In the genomic region with DNA sequence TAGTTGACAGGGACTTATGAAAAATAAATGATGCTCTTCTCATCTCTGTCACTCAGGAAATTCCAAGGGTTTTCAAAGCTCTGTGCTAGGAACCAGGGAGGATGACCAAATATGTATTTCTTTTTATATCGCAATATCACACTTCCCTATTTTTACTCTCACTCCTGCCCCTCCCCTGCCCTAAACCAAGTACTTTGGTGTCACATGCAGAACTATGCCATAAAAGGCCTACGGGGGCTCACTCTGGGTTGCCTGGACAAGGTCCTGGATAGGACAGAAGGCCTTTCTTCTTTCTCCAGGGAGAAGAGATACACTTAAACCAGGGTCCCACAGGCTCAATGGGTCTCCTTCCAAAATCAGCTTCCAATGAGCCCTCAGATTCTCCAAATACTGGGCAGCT, we compare ENCODE assay signal across 22 cellular contexts. TPM values are rescaled to one million over a fixed set of nuclear protein-coding genes. Genes with fewer than 3 reads are reported as not detected.
DNase-seq lines count a peak whose midpoint lies in the region; ATAC-seq and TF ChIP-seq lines count a peak whose summit lies in the region.
"Had no signal": no experiment of that assay in that cellular context is flagged by ENCODE, and none has a peak within 500 bp of the region (broad histone marks: within the 10 kb centered on the region; RNA-seq: fewer than 3 reads in every experiment).

No MANE protein-coding gene starts in this region.

- H3K4me3 ChIP-seq in left ventricle myocardium inferior: peak overlapping the region; percentile 33
- H3K4me3 ChIP-seq: esophagus muscularis mucosa, gastroesophageal sphincter, neural progenitor cell had no signal

- no peaks in the 10 kb centered on the region for H3K9me3 ChIP-seq in left ventricle myocardium inferior (replicated peaks)
- H3K9me3 ChIP-seq: esophagus muscularis mucosa, gastroesophageal sphincter had no signal

- POLR2A ChIA-PET in WTC11 (lab: Charles Lee): no interaction called here

- H3K27ac Mint-ChIP-seq in stimulated activated naive CD8-positive, alpha-beta T cell treated with anti-CD3 and anti-CD28 coated beads, Interleukin-15, Interleukin-2, amounts not matched to agents 100 ng/mL and 50 ng/mL, for 24 hours: peak overlapping the region; percentile 33
- no peak overlapping the region for H3K27ac Mint-ChIP-seq in WTC11
- H3K27ac Mint-ChIP-seq in activated T-cell treated with anti-CD3 and anti-CD28 coated beads, Interleukin-2, amount 50 U/mL, for 72 hours: no peak overlapping the region
- H3K27ac Mint-ChIP-seq: activated naive CD4-positive, alpha-beta T cell treated with anti-CD3 and anti-CD28 coated beads for 36 hours; neural progenitor cell had no signal

- no peak for TF ChIP-seq CTCF in left ventricle myocardium inferior (IDR thresholded peaks at IDR 0.05; ENCODE audit: borderline replicate concordance)
- no peak for TF ChIP-seq CTCF in WTC11 (IDR thresholded peaks at IDR 0.05)

- ATAC-seq in stimulated activated naive CD8-positive, alpha-beta T cell treated with anti-CD3 and anti-CD28 coated beads, Interleukin-15, Interleukin-2, amounts not matched to agents 100 U/mL and 50 U/mL, for 24 hours: no peak
- ATAC-seq in WTC11: no peak
- no peak for ATAC-seq in GM21528 (IDR thresholded peaks at IDR 0.05; ENCODE audit: low FRiP score, unreplicated experiment)
- ATAC-seq in activated T-cell treated with anti-CD3 and anti-CD28 coated beads, Interleukin-2, amount 50 U/mL, for 72 hours (replicated peaks in 1 of 2): no peak
- ATAC-seq: gastroesophageal sphincter, SK-N-SH treated with all-trans-retinoic acid at 6 μM for 48 hours had no signal

- H3K4me1 ChIP-seq in left ventricle myocardium inferior: peaks cover 36% of the 10 kb centered on the region
- H3K4me1 ChIP-seq: esophagus muscularis mucosa, gastroesophageal sphincter, neural progenitor cell had no signal

- intact Hi-C loops in left ventricle myocardium inferior (cut with micrococcal nuclease): no loop called here

- no peaks in the 10 kb centered on the region for H3K36me3 ChIP-seq in left ventricle myocardium inferior
- H3K36me3 ChIP-seq: esophagus muscularis mucosa, gastroesophageal sphincter, neural progenitor cell had no signal

- H3K27ac ChIP-seq in left ventricle myocardium inferior (replicated peaks): peak overlapping the region; percentile 25
- H3K27ac ChIP-seq: esophagus muscularis mucosa, gastroesophageal sphincter, KMS-11, neural progenitor cell had no signal

- no peak for DNase-seq in stimulated activated naive CD8-positive, alpha-beta T cell treated with anti-CD3 and anti-CD28 coated beads, Interleukin-15, Interleukin-2, amounts not matched to agents 100 U/mL and 50 U/mL, for 24 hours
- DNase-seq in OCI-M1 (lab: John Stamatoyannopoulos, UW): peak; percentile 39
- no peak for DNase-seq in left ventricle myocardium inferior
- DNase-seq in WTC11 (ENCODE audit: low spot score): no peak
- no peak for DNase-seq in activated T-cell treated with anti-CD3 and anti-CD28 coated beads, Interleukin-2, amount 50 U/mL, for 72 hours
- DNase-seq in COLO668 (lab: John Stamatoyannopoulos, UW; ENCODE audit: unreplicated experiment): no peak
- DNase-seq: ACHN; activated CD4-positive, alpha-beta T cell treated with anti-CD3 and anti-CD28 coated beads for 48 hours; activated naive CD4-positive, alpha-beta T cell treated with anti-CD3 and anti-CD28 coated beads for 36 hours; CD8-positive, alpha-beta memory T cell; DND-41; effector memory CD4-positive, alpha-beta T cell; NCI-H1105 treated with DMSO at 0.1 percent for 48 hours; NCI-H2171 treated with DMSO at 0.1 percent for 48 hours; NCI-H69 had no signal

- no peak overlapping the region for H3K4me3 Mint-ChIP-seq in stimulated activated naive CD8-positive, alpha-beta T cell treated with anti-CD3 and anti-CD28 coated beads, Interleukin-15, Interleukin-2, amounts not matched to agents 100 ng/mL and 50 ng/mL, for 24 hours
- no peak overlapping the region for H3K4me3 Mint-ChIP-seq in WTC11
- H3K4me3 Mint-ChIP-seq in activated T-cell treated with anti-CD3 and anti-CD28 coated beads, Interleukin-2, amount 50 U/mL, for 72 hours: no peak overlapping the region
- H3K4me3 Mint-ChIP-seq: activated naive CD4-positive, alpha-beta T cell treated with anti-CD3 and anti-CD28 coated beads for 36 hours; CD8-positive, alpha-beta memory T cell; neural progenitor cell had no signal

- CTCF ChIA-PET in WTC11 (lab: Charles Lee): no interaction called here

- H3K9me3 Mint-ChIP-seq in stimulated activated naive CD8-positive, alpha-beta T cell treated with anti-CD3 and anti-CD28 coated beads, Interleukin-15, Interleukin-2, amounts not matched to agents 100 ng/mL and 50 ng/mL, for 24 hours: no peaks in the 10 kb centered on the region
- no peaks in the 10 kb centered on the region for H3K9me3 Mint-ChIP-seq in WTC11
- no peaks in the 10 kb centered on the region for H3K9me3 Mint-ChIP-seq in activated T-cell treated with anti-CD3 and anti-CD28 coated beads, Interleukin-2, amount 50 U/mL, for 72 hours
- H3K9me3 Mint-ChIP-seq: activated naive CD4-positive, alpha-beta T cell treated with anti-CD3 and anti-CD28 coated beads for 36 hours; neural progenitor cell had no signal

- H3K27me3 Mint-ChIP-seq in stimulated activated naive CD8-positive, alpha-beta T cell treated with anti-CD3 and anti-CD28 coated beads, Interleukin-15, Interleukin-2, amounts not matched to agents 100 ng/mL and 50 ng/mL, for 24 hours: no peaks in the 10 kb centered on the region
- H3K27me3 Mint-ChIP-seq in WTC11 (ENCODE audit: low read depth): no peaks in the 10 kb centered on the region; the same call in none of the 2 replicates
- H3K27me3 Mint-ChIP-seq in activated T-cell treated with anti-CD3 and anti-CD28 coated beads, Interleukin-2, amount 50 U/mL, for 72 hours (ENCODE audit: low read depth): no peaks in the 10 kb centered on the region

- H3K36me3 Mint-ChIP-seq in stimulated activated naive CD8-positive, alpha-beta T cell treated with anti-CD3 and anti-CD28 coated beads, Interleukin-15, Interleukin-2, amounts not matched to agents 100 ng/mL and 50 ng/mL, for 24 hours (ENCODE audit: low read depth): no peaks in the 10 kb centered on the region
- H3K36me3 Mint-ChIP-seq in WTC11: no peaks in the 10 kb centered on the region
- H3K36me3 Mint-ChIP-seq in activated T-cell treated with anti-CD3 and anti-CD28 coated beads, Interleukin-2, amount 50 U/mL, for 72 hours (ENCODE audit: insufficient read depth in 2 of 2): peaks cover 0 to 1% of the 10 kb centered on the region in 2 donors
- H3K36me3 Mint-ChIP-seq: neural progenitor cell had no signal

- H3K27me3 ChIP-seq in left ventricle myocardium inferior (ENCODE audit: low read depth): no peaks in the 10 kb centered on the region
- H3K27me3 ChIP-seq: gastroesophageal sphincter, neural progenitor cell had no signal

- H3K4me1 Mint-ChIP-seq in stimulated activated naive CD8-positive, alpha-beta T cell treated with anti-CD3 and anti-CD28 coated beads, Interleukin-15, Interleukin-2, amounts not matched to agents 100 ng/mL and 50 ng/mL, for 24 hours (ENCODE audit: low read depth): peaks cover 54% of the 10 kb centered on the region
- no peaks in the 10 kb centered on the region for H3K4me1 Mint-ChIP-seq in WTC11
- peaks cover 59% of the 10 kb centered on the region for H3K4me1 Mint-ChIP-seq in activated T-cell treated with anti-CD3 and anti-CD28 coated beads, Interleukin-2, amount 50 U/mL, for 72 hours (ENCODE audit: low read depth)
- H3K4me1 Mint-ChIP-seq: neural progenitor cell had no signal

TF ChIP-seq in WTC11, 78 proteins besides CTCF, POLR2A, EP300 and RAD21:
- TF ChIP-seq ZNF416 (CRISPR knock-in tag; IDR thresholded peaks at IDR 0.05) (no peak), NR1H2 (CRISPR knock-in tag; IDR thresholded peaks at IDR 0.05) (no peak), MXD4 (CRISPR knock-in tag; IDR thresholded peaks at IDR 0.05; ENCODE audit: borderline replicate concordance) (no peak), E2F1 (CRISPR knock-in tag; IDR thresholded peaks at IDR 0.05) (no peak), ZNF138 (CRISPR knock-in tag; conservative IDR thresholded peaks at IDR 0.05) (no peak)
- TF ChIP-seq, protein P1, sequence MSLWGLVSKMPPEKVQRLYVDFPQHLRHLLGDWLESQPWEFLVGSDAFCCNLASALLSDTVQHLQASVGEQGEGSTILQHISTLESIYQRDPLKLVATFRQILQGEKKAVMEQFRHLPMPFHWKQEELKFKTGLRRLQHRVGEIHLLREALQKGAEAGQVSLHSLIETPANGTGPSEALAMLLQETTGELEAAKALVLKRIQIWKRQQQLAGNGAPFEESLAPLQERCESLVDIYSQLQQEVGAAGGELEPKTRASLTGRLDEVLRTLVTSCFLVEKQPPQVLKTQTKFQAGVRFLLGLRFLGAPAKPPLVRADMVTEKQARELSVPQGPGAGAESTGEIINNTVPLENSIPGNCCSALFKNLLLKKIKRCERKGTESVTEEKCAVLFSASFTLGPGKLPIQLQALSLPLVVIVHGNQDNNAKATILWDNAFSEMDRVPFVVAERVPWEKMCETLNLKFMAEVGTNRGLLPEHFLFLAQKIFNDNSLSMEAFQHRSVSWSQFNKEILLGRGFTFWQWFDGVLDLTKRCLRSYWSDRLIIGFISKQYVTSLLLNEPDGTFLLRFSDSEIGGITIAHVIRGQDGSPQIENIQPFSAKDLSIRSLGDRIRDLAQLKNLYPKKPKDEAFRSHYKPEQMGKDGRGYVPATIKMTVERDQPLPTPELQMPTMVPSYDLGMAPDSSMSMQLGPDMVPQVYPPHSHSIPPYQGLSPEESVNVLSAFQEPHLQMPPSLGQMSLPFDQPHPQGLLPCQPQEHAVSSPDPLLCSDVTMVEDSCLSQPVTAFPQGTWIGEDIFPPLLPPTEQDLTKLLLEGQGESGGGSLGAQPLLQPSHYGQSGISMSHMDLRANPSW (CRISPR knock-in tag; conservative IDR thresholded peaks at IDR 0.05; ENCODE audit: low read depth): no peak

RNA-seq across cellular contexts. Expression of gene RETREG1, which starts 8.3 kb away (rescaled TPM):
- total RNA-seq in left ventricle myocardium inferior: 269 TPM
- 1.8 to 2.2 TPM (median 2.0 TPM) in 3 replicates for total RNA-seq in WTC11 (2021)
- 10 to 100 TPM; 29.4 to 30.2 TPM for total RNA-seq in activated T-cell treated with anti-CD3 and anti-CD28 coated beads, Interleukin-2, amount 50 U/mL, for 72 hours
